10 cellular contexts compared by ENCODE assay signal in the genomic region with DNA sequence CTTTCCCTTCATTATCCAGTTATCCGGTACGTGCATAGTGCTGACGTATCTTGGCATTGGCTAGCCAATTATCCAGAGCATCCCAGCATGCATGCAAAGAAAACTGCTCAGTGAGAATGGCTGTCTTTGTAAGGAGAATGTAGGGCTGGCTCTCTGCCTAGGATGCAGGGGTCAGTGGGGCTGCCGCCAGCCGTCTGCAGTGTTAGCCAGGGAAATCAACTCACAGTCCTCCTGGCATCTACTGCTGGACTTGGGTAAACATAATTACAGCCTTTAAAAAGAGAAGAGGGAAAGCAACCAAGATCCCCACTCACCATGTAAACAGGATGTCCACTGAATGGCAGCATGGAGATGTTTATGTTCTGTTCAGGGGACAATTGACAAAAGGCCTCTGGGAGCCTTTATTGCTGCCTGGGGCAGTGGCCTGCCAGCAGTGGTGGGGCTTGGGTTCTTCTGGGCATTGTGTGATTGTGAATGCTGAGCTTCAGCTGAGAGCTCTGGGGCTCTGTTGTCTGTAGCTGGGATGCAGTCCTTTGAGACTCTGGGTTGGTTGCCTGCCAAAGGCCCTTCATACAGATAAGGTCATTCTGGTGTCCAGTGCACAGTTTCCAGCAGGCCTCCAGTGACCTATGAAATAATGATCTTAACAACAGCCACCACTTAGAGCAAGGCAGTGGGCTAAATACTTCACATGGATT.
DNase-seq lines count a peak whose midpoint lies in the region; ATAC-seq and TF ChIP-seq lines count a peak whose summit lies in the region.
"Had no signal": no experiment of that assay in that cellular context is flagged by ENCODE, and none has a peak within 500 bp of the region (broad histone marks: within the 10 kb centered on the region; RNA-seq: fewer than 3 reads in every experiment).

No MANE protein-coding gene starts in this region.

- peaks cover 5% of the 10 kb centered on the region for H3K4me1 ChIP-seq in neural progenitor cell

- DNase-seq in COR-L47 (lab: John Stamatoyannopoulos, UW) (peak; percentile 97), NCI-H69 (lab: John Stamatoyannopoulos, UW) (peak; percentile 91), fibroblast of gingiva (ENCODE audit: low read depth) (peak; percentile 41), neural progenitor cell (ENCODE audit: low spot score) (no peak)
- no peak for DNase-seq in stimulated activated CD4-positive, alpha-beta T cell treated with anti-CD3 and anti-CD28 coated beads, Interleukin-12 subunit alpha, Interleukin-12 subunit beta, amount 100 ng/mL, for 4 hours
- DNase-seq: erythroblast, natural killer cell had no signal

- TF ChIP-seq CTCF in neural progenitor cell (IDR thresholded peaks at IDR 0.05): no peak

- H3K27me3 Mint-ChIP-seq in neural progenitor cell (ENCODE audit: insufficient read depth, low read depth): peaks cover 2% of the 10 kb centered on the region
- peaks cover 11% of the 10 kb centered on the region for H3K27me3 Mint-ChIP-seq in activated T-helper 17 cell treated with anti-CD3 and anti-CD28 coated beads, Interleukin-2, amount 50 U/mL, for 72 hours

- H3K4me2 ChIP-seq in neural progenitor cell: peak overlapping the region; percentile 31

- peaks cover 3% of the 10 kb centered on the region for H3K4me1 Mint-ChIP-seq in neural progenitor cell
- H3K4me1 Mint-ChIP-seq in activated T-helper 17 cell treated with anti-CD3 and anti-CD28 coated beads, Interleukin-2, amount 50 U/mL, for 72 hours: no peaks in the 10 kb centered on the region

- no peak overlapping the region for H3K9ac ChIP-seq in neural progenitor cell

- H3K27ac ChIP-seq in neural progenitor cell: no peak overlapping the region

- H3K9me3 Mint-ChIP-seq in neural progenitor cell: no peaks in the 10 kb centered on the region
- no peaks in the 10 kb centered on the region for H3K9me3 Mint-ChIP-seq in activated T-helper 17 cell treated with anti-CD3 and anti-CD28 coated beads, Interleukin-2, amount 50 U/mL, for 72 hours
- H3K9me3 Mint-ChIP-seq: natural killer cell had no signal

- H3K36me3 ChIP-seq in neural progenitor cell: no peaks in the 10 kb centered on the region

- H3F3A ChIP-seq in neural progenitor cell (ENCODE audit: low read depth): peaks cover 5% of the 10 kb centered on the region

- no peak overlapping the region for H3K4me3 Mint-ChIP-seq in neural progenitor cell
- no peak overlapping the region for H3K4me3 Mint-ChIP-seq in activated T-helper 17 cell treated with anti-CD3 and anti-CD28 coated beads, Interleukin-2, amount 50 U/mL, for 72 hours
- H3K4me3 Mint-ChIP-seq: natural killer cell had no signal

- H3K36me3 Mint-ChIP-seq in neural progenitor cell: no peaks in the 10 kb centered on the region
- no peaks in the 10 kb centered on the region for H3K36me3 Mint-ChIP-seq in activated T-helper 17 cell treated with anti-CD3 and anti-CD28 coated beads, Interleukin-2, amount 50 U/mL, for 72 hours (ENCODE audit: low read depth)
- H3K36me3 Mint-ChIP-seq: natural killer cell had no signal

- H3K79me2 ChIP-seq in neural progenitor cell (ENCODE audit: low read depth): no peaks in the 10 kb centered on the region

- no peaks in the 10 kb centered on the region for H4K20me1 ChIP-seq in neural progenitor cell (ENCODE audit: low read depth)

- H3K9me3 ChIP-seq in neural progenitor cell (ENCODE audit: low read depth): no peaks in the 10 kb centered on the region

- no peak overlapping the region for H3K27ac Mint-ChIP-seq in neural progenitor cell
- no peak overlapping the region for H3K27ac Mint-ChIP-seq in activated T-helper 17 cell treated with anti-CD3 and anti-CD28 coated beads, Interleukin-2, amount 50 U/mL, for 72 hours
- H3K27ac Mint-ChIP-seq: natural killer cell had no signal

- no peaks in the 10 kb centered on the region for H3K27me3 ChIP-seq in neural progenitor cell

- H3K4me3 ChIP-seq in neural progenitor cell: no peak overlapping the region

- H2AFZ ChIP-seq in neural progenitor cell (replicated peaks): peak overlapping the region; percentile 57

- no peak for ATAC-seq in HG03135 (IDR thresholded peaks at IDR 0.05; ENCODE audit: unreplicated experiment)
- ATAC-seq in activated T-helper 17 cell treated with anti-CD3 and anti-CD28 coated beads, Interleukin-2, amount 50 U/mL, for 72 hours (replicated peaks): no peak
- no peak for ATAC-seq in HG03039 (IDR thresholded peaks at IDR 0.05; ENCODE audit: unreplicated experiment)
- ATAC-seq: natural killer cell had no signal

Comparison
In these comparisons a context has a peak if more than half of its experiments do, and no peak if none do; other contexts are left out.
1. DNase-seq: peak in COR-L47 (single experiment), NCI-H69 (single experiment) and fibroblast of gingiva (single experiment); none in neural progenitor cell (single experiment) and stimulated activated CD4-positive, alpha-beta T cell treated with anti-CD3 and anti-CD28 coated beads, Interleukin-12 subunit alpha, Interleukin-12 subunit beta, amount 100 ng/mL, for 4 hours (single experiment).